12 cellular contexts compared by ENCODE assay signal in genomic region chr3:33834117-33834495, GRCh38. TPM values are rescaled to one million over a fixed set of nuclear protein-coding genes. Genes with fewer than 3 reads are reported as not detected.
DNase-seq lines count a peak whose midpoint lies in the region; ATAC-seq, FAIRE-seq and TF ChIP-seq lines count a peak whose summit lies in the region.
"Had no signal": no experiment of that assay in that cellular context is flagged by ENCODE, and none has a peak within 500 bp of the region (broad histone marks: within the 10 kb centered on the region; RNA-seq: fewer than 3 reads in every experiment).

No MANE protein-coding gene starts in this region.

- peaks cover 46% of the 10 kb centered on the region for H3K36me3 Mint-ChIP-seq in effector memory CD8-positive, alpha-beta T cell (ENCODE audit: insufficient read depth)

- no peak for DNase-seq in GM12891 (ENCODE audit: insufficient read length, low spot score)
- no peak for DNase-seq in effector memory CD8-positive, alpha-beta T cell
- no peak for DNase-seq in NCI-H748 (lab: John Stamatoyannopoulos, UW; ENCODE audit: unreplicated experiment)
- DNase-seq in EL: no peak
- DNase-seq in dedifferentiated amniotic fluid mesenchymal stem cell (ENCODE audit: extremely low spot score): no peak
- DNase-seq: anterior cingulate cortex, dorsolateral prefrontal cortex, mammary epithelial cell, NCI-H82, occipital lobe had no signal

- H3K4me3 Mint-ChIP-seq in effector memory CD8-positive, alpha-beta T cell: no peak overlapping the region

- no peak for TF ChIP-seq POLR2A in GM12891 (IDR thresholded peaks at IDR 0.05; ENCODE audit: low read depth, low read length)

- H3K27me3 Mint-ChIP-seq in effector memory CD8-positive, alpha-beta T cell: no peaks in the 10 kb centered on the region

- H3K4me1 Mint-ChIP-seq in effector memory CD8-positive, alpha-beta T cell (ENCODE audit: low read depth in 2 of 2): peaks cover 7 to 34% of the 10 kb centered on the region in 2 donors

- H3K9me3 Mint-ChIP-seq in effector memory CD8-positive, alpha-beta T cell: no peaks in the 10 kb centered on the region

- H3K27ac Mint-ChIP-seq in effector memory CD8-positive, alpha-beta T cell: peak overlapping the region; percentile 36 to 80

- FAIRE-seq in GM12891 (lab: Jason Lieb, UNC): no peak

- ATAC-seq in GM18909 (IDR thresholded peaks at IDR 0.05; ENCODE audit: poor library complexity, unreplicated experiment): peak; percentile 57
- ATAC-seq in HG03108 (IDR thresholded peaks at IDR 0.05; ENCODE audit: unreplicated experiment): peak; percentile 66
- no peak for ATAC-seq in effector memory CD8-positive, alpha-beta T cell (replicated peaks)

TF ChIP-seq in GM12891, 5 proteins besides CTCF, POLR2A, EP300 and RAD21:
- TF ChIP-seq PAX5 (IDR thresholded peaks at IDR 0.05; ENCODE audit: insufficient read depth, low read length, severe bottlenecking): no peak
- peak; percentile 53 for TF ChIP-seq SPI1 (IDR thresholded peaks at IDR 0.05; ENCODE audit: low read depth, low read length)

RNA-seq across cellular contexts. Expression of gene PDCD6IP, which starts 35.7 kb away (rescaled TPM):
- 58.3 TPM for polyA plus RNA-seq in GM12891 (2012; ENCODE audit: low read depth, missing spikeins)
